ENCODE assay signal across 2 cellular contexts in the genomic region with DNA sequence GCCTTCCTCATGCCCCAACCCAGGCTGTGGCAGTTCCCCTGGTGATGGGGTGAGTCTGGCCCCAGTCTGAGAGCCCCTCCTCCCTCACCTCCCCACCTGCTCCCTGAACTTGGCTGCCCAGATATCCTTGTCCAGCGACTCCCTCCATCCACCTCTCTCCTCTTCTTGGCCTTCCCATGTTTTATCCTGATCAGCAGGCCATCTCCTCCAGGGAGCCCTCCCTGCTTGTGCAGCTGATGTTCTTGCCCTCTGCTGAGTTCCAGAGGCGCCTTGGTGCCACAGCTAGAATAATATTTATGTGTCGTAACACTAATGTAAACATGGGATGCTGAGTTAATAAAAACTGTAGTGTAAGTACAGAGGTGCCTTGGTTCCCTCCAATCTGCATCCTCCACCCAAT.
TF ChIP-seq lines count a peak whose summit lies in the region.

No MANE protein-coding gene starts in this region.

TF ChIP-seq in HEK293, 187 proteins besides CTCF, POLR2A, EP300 and RAD21:
- TF ChIP-seq ZNF830 (tag by site-specific recombination; IDR thresholded peaks at IDR 0.05; ENCODE audit: low read depth): no peak
- TF ChIP-seq ZNF169 (tag by site-specific recombination; IDR thresholded peaks at IDR 0.05): no peak
- TF ChIP-seq ZNF140 (tag by site-specific recombination; IDR thresholded peaks at IDR 0.05): no peak
- TF ChIP-seq ZSCAN16 (tag by site-specific recombination; IDR thresholded peaks at IDR 0.05): no peak
- TF ChIP-seq ZNF221 (tag by site-specific recombination; IDR thresholded peaks at IDR 0.05; ENCODE audit: borderline replicate concordance): no peak
- TF ChIP-seq, protein P1, sequence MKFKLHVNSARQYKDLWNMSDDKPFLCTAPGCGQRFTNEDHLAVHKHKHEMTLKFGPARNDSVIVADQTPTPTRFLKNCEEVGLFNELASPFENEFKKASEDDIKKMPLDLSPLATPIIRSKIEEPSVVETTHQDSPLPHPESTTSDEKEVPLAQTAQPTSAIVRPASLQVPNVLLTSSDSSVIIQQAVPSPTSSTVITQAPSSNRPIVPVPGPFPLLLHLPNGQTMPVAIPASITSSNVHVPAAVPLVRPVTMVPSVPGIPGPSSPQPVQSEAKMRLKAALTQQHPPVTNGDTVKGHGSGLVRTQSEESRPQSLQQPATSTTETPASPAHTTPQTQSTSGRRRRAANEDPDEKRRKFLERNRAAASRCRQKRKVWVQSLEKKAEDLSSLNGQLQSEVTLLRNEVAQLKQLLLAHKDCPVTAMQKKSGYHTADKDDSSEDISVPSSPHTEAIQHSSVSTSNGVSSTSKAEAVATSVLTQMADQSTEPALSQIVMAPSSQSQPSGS (tag by site-specific recombination; IDR thresholded peaks at IDR 0.05; ENCODE audit: low read depth): no peak
- no peak for TF ChIP-seq ZNF202 (tag by site-specific recombination; IDR thresholded peaks at IDR 0.05; ENCODE audit: borderline replicate concordance)
- no peak for TF ChIP-seq ZNF366 (tag by site-specific recombination; conservative IDR thresholded peaks at IDR 0.05)
- TF ChIP-seq ZNF548 (tag by site-specific recombination; IDR thresholded peaks at IDR 0.05): no peak
- no peak for TF ChIP-seq ZNF114 (tag by site-specific recombination; IDR thresholded peaks at IDR 0.05)
- TF ChIP-seq, protein P2, sequence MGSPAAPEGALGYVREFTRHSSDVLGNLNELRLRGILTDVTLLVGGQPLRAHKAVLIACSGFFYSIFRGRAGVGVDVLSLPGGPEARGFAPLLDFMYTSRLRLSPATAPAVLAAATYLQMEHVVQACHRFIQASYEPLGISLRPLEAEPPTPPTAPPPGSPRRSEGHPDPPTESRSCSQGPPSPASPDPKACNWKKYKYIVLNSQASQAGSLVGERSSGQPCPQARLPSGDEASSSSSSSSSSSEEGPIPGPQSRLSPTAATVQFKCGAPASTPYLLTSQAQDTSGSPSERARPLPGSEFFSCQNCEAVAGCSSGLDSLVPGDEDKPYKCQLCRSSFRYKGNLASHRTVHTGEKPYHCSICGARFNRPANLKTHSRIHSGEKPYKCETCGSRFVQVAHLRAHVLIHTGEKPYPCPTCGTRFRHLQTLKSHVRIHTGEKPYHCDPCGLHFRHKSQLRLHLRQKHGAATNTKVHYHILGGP (tag by site-specific recombination; IDR thresholded peaks at IDR 0.05): no peak
- 0 out of 2 replicates have a peak, but pooled peaks have one; percentile 30 for TF ChIP-seq ZIC2 (tag by site-specific recombination; IDR thresholded peaks at IDR 0.05)
- 0 out of 2 replicates have a peak, but pooled peaks have one; percentile 11 for TF ChIP-seq WT1 (tag by site-specific recombination; IDR thresholded peaks at IDR 0.05)
- TF ChIP-seq ZNF785 (tag by site-specific recombination; IDR thresholded peaks at IDR 0.05): no peak
- no peak for TF ChIP-seq KLF7 (tag by site-specific recombination; IDR thresholded peaks at IDR 0.05; ENCODE audit: borderline replicate concordance)
TF ChIP-seq in HEK293: peak in this region for 2.

TF ChIP-seq in H1, 55 proteins besides CTCF, POLR2A, EP300 and RAD21:
- TF ChIP-seq TCF12 (IDR thresholded peaks at IDR 0.05; ENCODE audit: low read depth, low read length): no peak
- no peak for TF ChIP-seq TBP (IDR thresholded peaks at IDR 0.05; ENCODE audit: low read depth, low read length)
- no peak for TF ChIP-seq CHD1 (IDR thresholded peaks at IDR 0.05; ENCODE audit: low read depth, low read length)
- TF ChIP-seq JUN (IDR thresholded peaks at IDR 0.05; ENCODE audit: low read depth, low read length): no peak
- TF ChIP-seq BCL11A (IDR thresholded peaks at IDR 0.05; ENCODE audit: low read depth in 2 of 2, low read length in 2 of 2): no peak
- no peak for TF ChIP-seq EGR1 (IDR thresholded peaks at IDR 0.05; ENCODE audit: borderline replicate concordance, low read depth, low read length)
- TF ChIP-seq GABPA (IDR thresholded peaks at IDR 0.05; ENCODE audit: borderline replicate concordance, insufficient read depth, low read length): no peak
- TF ChIP-seq SUZ12 (IDR thresholded peaks at IDR 0.05; ENCODE audit: low read length): no peak
- no peak for TF ChIP-seq SRF (IDR thresholded peaks at IDR 0.05; ENCODE audit: low read depth, low read length)
- no peak for TF ChIP-seq POLR2AphosphoS5 (IDR thresholded peaks at IDR 0.05; ENCODE audit: low read depth, low read length)
- TF ChIP-seq, protein P3, sequence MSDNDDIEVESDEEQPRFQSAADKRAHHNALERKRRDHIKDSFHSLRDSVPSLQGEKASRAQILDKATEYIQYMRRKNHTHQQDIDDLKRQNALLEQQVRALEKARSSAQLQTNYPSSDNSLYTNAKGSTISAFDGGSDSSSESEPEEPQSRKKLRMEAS (IDR thresholded peaks at IDR 0.05): no peak
- TF ChIP-seq GTF2F1 (IDR thresholded peaks at IDR 0.05; ENCODE audit: borderline replicate concordance, low read depth, low read length): no peak
- TF ChIP-seq ZNF274 (IDR thresholded peaks at IDR 0.05; ENCODE audit: borderline replicate concordance, extremely low read depth, low read length): no peak
- TF ChIP-seq FOSL1 (IDR thresholded peaks at IDR 0.05; ENCODE audit: insufficient read depth, low read depth, low read length): no peak
- no peak for TF ChIP-seq CREB1 (IDR thresholded peaks at IDR 0.05)
- TF ChIP-seq RFX5 (IDR thresholded peaks at IDR 0.05; ENCODE audit: borderline replicate concordance, low read depth, low read length): no peak
- no peak for TF ChIP-seq SIRT6 (IDR thresholded peaks at IDR 0.05; ENCODE audit: low read length)
- no peak for TF ChIP-seq NRF1 (IDR thresholded peaks at IDR 0.05; ENCODE audit: low read depth, low read length)
- TF ChIP-seq SP4 (IDR thresholded peaks at IDR 0.05; ENCODE audit: low read length): no peak
- TF ChIP-seq, protein P4, sequence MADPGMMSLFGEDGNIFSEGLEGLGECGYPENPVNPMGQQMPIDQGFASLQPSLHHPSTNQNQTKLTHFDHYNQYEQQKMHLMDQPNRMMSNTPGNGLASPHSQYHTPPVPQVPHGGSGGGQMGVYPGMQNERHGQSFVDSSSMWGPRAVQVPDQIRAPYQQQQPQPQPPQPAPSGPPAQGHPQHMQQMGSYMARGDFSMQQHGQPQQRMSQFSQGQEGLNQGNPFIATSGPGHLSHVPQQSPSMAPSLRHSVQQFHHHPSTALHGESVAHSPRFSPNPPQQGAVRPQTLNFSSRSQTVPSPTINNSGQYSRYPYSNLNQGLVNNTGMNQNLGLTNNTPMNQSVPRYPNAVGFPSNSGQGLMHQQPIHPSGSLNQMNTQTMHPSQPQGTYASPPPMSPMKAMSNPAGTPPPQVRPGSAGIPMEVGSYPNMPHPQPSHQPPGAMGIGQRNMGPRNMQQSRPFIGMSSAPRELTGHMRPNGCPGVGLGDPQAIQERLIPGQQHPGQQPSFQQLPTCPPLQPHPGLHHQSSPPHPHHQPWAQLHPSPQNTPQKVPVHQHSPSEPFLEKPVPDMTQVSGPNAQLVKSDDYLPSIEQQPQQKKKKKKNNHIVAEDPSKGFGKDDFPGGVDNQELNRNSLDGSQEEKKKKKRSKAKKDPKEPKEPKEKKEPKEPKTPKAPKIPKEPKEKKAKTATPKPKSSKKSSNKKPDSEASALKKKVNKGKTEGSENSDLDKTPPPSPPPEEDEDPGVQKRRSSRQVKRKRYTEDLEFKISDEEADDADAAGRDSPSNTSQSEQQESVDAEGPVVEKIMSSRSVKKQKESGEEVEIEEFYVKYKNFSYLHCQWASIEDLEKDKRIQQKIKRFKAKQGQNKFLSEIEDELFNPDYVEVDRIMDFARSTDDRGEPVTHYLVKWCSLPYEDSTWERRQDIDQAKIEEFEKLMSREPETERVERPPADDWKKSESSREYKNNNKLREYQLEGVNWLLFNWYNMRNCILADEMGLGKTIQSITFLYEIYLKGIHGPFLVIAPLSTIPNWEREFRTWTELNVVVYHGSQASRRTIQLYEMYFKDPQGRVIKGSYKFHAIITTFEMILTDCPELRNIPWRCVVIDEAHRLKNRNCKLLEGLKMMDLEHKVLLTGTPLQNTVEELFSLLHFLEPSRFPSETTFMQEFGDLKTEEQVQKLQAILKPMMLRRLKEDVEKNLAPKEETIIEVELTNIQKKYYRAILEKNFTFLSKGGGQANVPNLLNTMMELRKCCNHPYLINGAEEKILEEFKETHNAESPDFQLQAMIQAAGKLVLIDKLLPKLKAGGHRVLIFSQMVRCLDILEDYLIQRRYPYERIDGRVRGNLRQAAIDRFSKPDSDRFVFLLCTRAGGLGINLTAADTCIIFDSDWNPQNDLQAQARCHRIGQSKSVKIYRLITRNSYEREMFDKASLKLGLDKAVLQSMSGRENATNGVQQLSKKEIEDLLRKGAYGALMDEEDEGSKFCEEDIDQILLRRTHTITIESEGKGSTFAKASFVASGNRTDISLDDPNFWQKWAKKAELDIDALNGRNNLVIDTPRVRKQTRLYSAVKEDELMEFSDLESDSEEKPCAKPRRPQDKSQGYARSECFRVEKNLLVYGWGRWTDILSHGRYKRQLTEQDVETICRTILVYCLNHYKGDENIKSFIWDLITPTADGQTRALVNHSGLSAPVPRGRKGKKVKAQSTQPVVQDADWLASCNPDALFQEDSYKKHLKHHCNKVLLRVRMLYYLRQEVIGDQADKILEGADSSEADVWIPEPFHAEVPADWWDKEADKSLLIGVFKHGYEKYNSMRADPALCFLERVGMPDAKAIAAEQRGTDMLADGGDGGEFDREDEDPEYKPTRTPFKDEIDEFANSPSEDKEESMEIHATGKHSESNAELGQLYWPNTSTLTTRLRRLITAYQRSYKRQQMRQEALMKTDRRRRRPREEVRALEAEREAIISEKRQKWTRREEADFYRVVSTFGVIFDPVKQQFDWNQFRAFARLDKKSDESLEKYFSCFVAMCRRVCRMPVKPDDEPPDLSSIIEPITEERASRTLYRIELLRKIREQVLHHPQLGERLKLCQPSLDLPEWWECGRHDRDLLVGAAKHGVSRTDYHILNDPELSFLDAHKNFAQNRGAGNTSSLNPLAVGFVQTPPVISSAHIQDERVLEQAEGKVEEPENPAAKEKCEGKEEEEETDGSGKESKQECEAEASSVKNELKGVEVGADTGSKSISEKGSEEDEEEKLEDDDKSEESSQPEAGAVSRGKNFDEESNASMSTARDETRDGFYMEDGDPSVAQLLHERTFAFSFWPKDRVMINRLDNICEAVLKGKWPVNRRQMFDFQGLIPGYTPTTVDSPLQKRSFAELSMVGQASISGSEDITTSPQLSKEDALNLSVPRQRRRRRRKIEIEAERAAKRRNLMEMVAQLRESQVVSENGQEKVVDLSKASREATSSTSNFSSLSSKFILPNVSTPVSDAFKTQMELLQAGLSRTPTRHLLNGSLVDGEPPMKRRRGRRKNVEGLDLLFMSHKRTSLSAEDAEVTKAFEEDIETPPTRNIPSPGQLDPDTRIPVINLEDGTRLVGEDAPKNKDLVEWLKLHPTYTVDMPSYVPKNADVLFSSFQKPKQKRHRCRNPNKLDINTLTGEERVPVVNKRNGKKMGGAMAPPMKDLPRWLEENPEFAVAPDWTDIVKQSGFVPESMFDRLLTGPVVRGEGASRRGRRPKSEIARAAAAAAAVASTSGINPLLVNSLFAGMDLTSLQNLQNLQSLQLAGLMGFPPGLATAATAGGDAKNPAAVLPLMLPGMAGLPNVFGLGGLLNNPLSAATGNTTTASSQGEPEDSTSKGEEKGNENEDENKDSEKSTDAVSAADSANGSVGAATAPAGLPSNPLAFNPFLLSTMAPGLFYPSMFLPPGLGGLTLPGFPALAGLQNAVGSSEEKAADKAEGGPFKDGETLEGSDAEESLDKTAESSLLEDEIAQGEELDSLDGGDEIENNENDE (IDR thresholded peaks at IDR 0.05; ENCODE audit: insufficient replicate concordance, low read length): no peak
TF ChIP-seq in H1: peak in this region for 0.
